ENCODE assay signal across 8 cellular contexts in genomic region chr14:22870811-22871199, GRCh38. TPM values are rescaled to one million over a fixed set of nuclear protein-coding genes. Genes with fewer than 3 reads are reported as not detected.
DNase-seq lines count a peak whose midpoint lies in the region; ATAC-seq and TF ChIP-seq lines count a peak whose summit lies in the region.

No MANE protein-coding gene starts in this region.

- H2AK5ac ChIP-seq in mesendoderm (ENCODE audit: low read length) = no peak overlapping the region

- H3K27ac ChIP-seq in body of pancreas (peak overlapping the region; percentile 90 to 99 (median 96)), mesendoderm (ENCODE audit: low read depth, low read length) (peak overlapping the region; percentile 66)

- WGBS in body of pancreas, 2 donors = 0% methylated on average over 1 of the region's 1 CpG
- no CpG with 5 or more reads among the region's 1 CpG for WGBS in mesendoderm (ENCODE audit: extremely low coverage, insufficient coverage, low lambda C conversion rate)

- H3K79me2 ChIP-seq in mesendoderm (ENCODE audit: control insufficient read depth, insufficient read depth, low read length) = no peaks in the 10 kb centered on the region

- CTCF ChIA-PET in Caco-2 (lab: Charles Lee) = interaction anchor here (0.5 to 1.9 kb wide), 9 partner anchors 11 to 52 kb away, joined by 3 to 10 read pairs (median 5); no protein-coding TSS in a partner anchor
- CTCF ChIA-PET in GM10248 (lab: Yijun Ruan, JAX) = interaction anchor here (0.6 to 7.9 kb wide), 16 partner anchors 12 to 479 kb away, joined by 3 to 196 read pairs (median 4); partner anchors contain the start of genes AJUBA, PRMT5, RBM23 and REM2

- no peak overlapping the region for H4K8ac ChIP-seq in mesendoderm (ENCODE audit: low read depth, low read length)

- H3K18ac ChIP-seq in mesendoderm (ENCODE audit: low read length) = no peak overlapping the region

- H3K27ac Mint-ChIP-seq in Caco-2 (ENCODE audit: unreplicated experiment) = peak overlapping the region; percentile 87

- H3K36me3 ChIP-seq in Caco-2 (ENCODE audit: control insufficient read depth, insufficient read depth, low read length) (peaks cover 7% of the 10 kb centered on the region; the same call in 1 of the 2 replicates), body of pancreas (replicated peaks in 1 of 2; ENCODE audit: insufficient read depth in 1 of 2, low read depth in 2 of 2) (peaks cover 4 to 10% of the 10 kb centered on the region in 2 donors), mesendoderm (ENCODE audit: control insufficient read depth, insufficient read depth, low read length) (peaks cover 8% of the 10 kb centered on the region)

- H4K5ac ChIP-seq in mesendoderm (ENCODE audit: low read length) = no peak overlapping the region

- peaks cover 8% of the 10 kb centered on the region for H3K4me1 Mint-ChIP-seq in Caco-2 (ENCODE audit: low read depth, unreplicated experiment)

- TF ChIP-seq POLR2A in body of pancreas (IDR thresholded peaks at IDR 0.05) = no peak

- H3K56ac ChIP-seq in mesendoderm (ENCODE audit: low read length) = peak overlapping the region; percentile 12

- H3K27me3 Mint-ChIP-seq in Caco-2 (ENCODE audit: insufficient read depth, unreplicated experiment) = no peaks in the 10 kb centered on the region

- ATAC-seq in GM21576 (IDR thresholded peaks at IDR 0.05; ENCODE audit: unreplicated experiment) (peak; percentile 44), body of pancreas (no peak)

- H2BK120ac ChIP-seq in mesendoderm (ENCODE audit: low read depth, low read length) = no peak overlapping the region

- peak overlapping the region; percentile 28 for H3K4me2 ChIP-seq in mesendoderm (ENCODE audit: low read length)

- POLR2A ChIA-PET in Caco-2 (lab: Charles Lee) (interaction anchor here (0.5 to 1.6 kb wide), 6 partner anchors 11 to 282 kb away, joined by 3 to 11 read pairs (median 5); partner anchors contain the start of genes DAD1 and PRMT5), GM10248 (lab: Yijun Ruan, JAX) (interaction anchor here (0.7 kb wide), 1 partner anchor 12 kb away, joined by 3 read pairs; no protein-coding TSS in a partner anchor)

- intact Hi-C loops in Caco-2 (cut with micrococcal nuclease; ENCODE audit: unreplicated experiment) = loop anchor here (5.0 kb wide), 3 partner anchors 46 to 309 kb away; partner anchors contain the start of genes AJUBA and RBM23
- intact Hi-C loops in body of pancreas (cut with DNase I) = no loop called here

- peaks cover 9% of the 10 kb centered on the region; the same call in 1 of the 2 replicates for H3K4me1 ChIP-seq in Caco-2
- peaks cover 27% of the 10 kb centered on the region for H3K4me1 ChIP-seq in body of pancreas
- H3K4me1 ChIP-seq in mesendoderm (ENCODE audit: control insufficient read depth, low read depth, low read length) = no peaks in the 10 kb centered on the region

- BruUV-seq in Caco-2 (replicated peaks; lab: Mats Ljungman, UMichigan) = no TSS peak

- H3K27me3 ChIP-seq in Caco-2 (replicated peaks; ENCODE audit: control insufficient read depth, insufficient read depth, low read length) (no peaks in the 10 kb centered on the region), body of pancreas (no peaks in the 10 kb centered on the region), mesendoderm (ENCODE audit: insufficient read depth, low read length, poor library complexity) (no peaks in the 10 kb centered on the region)

- H3K23ac ChIP-seq in mesendoderm (ENCODE audit: low read length) = no peak overlapping the region

- no peak overlapping the region for H3K4ac ChIP-seq in mesendoderm (ENCODE audit: low read depth, low read length)

- DNase-seq in Caco-2 (no peak), body of pancreas (no peak), mesendoderm (no peak), inferior parietal cortex (ENCODE audit: extremely low spot score) (no peak), GM10248 (ENCODE audit: extremely low spot score) (no peak), DMS 273 (lab: John Stamatoyannopoulos, UW; ENCODE audit: unreplicated experiment) (no peak)
- no peak for DNase-seq in Jurkat, Clone E6-1 (ENCODE audit: low read depth, low spot score)

- H3K4me3 ChIP-seq in Caco-2 (ENCODE audit: low read depth, low read length) (peak overlapping the region; percentile 91), body of pancreas (no peak overlapping the region), mesendoderm (ENCODE audit: low read length) (no peak overlapping the region)
- peak overlapping the region; percentile 83 for H3K4me3 ChIP-seq in Jurkat, Clone E6-1 (ENCODE audit: low read length)

- H3K9ac ChIP-seq in mesendoderm (ENCODE audit: low read length) = no peak overlapping the region

- H3K9me3 ChIP-seq in Caco-2 = no peaks in the 10 kb centered on the region
- H3K9me3 ChIP-seq in body of pancreas = no peaks in the 10 kb centered on the region

- no peaks in the 10 kb centered on the region for H3K9me3 Mint-ChIP-seq in Caco-2 (ENCODE audit: unreplicated experiment)

- H3K4me3 Mint-ChIP-seq in Caco-2 (ENCODE audit: unreplicated experiment) = peak overlapping the region; percentile 82

- peak overlapping the region; percentile 61 for H2BK5ac ChIP-seq in mesendoderm (ENCODE audit: low read length)

- no peak overlapping the region for H2BK15ac ChIP-seq in mesendoderm (replicated peaks; ENCODE audit: low read depth)

- TF ChIP-seq CTCF in Caco-2 (IDR thresholded peaks at IDR 0.05; ENCODE audit: insufficient read depth in 1 of 2, low read depth in 1 of 2, low read length in 1 of 2, severe bottlenecking in 1 of 2, unreplicated experiment in 1 of 2) = no peak
- no peak for TF ChIP-seq CTCF in body of pancreas (IDR thresholded peaks at IDR 0.05)
- no peak for TF ChIP-seq CTCF in GM10248 (IDR thresholded peaks at IDR 0.05; ENCODE audit: control extremely low read depth, extremely low read depth, low read depth, missing control alignments)

- H3K79me1 ChIP-seq in mesendoderm (ENCODE audit: low read length) = peaks cover 2% of the 10 kb centered on the region

- peaks cover 15% of the 10 kb centered on the region for H3K36me3 Mint-ChIP-seq in Caco-2 (ENCODE audit: insufficient read depth, unreplicated experiment)

RNA-seq across cellular contexts. Expression of gene LRP10, which starts 0.7 kb away (rescaled TPM):
- total RNA-seq in Caco-2 (2022) (29.6 and 34.0 TPM in 2 replicates), body of pancreas (10 to 100 TPM; 47.8 to 83.0 TPM)
- polyA plus RNA-seq in Jurkat, Clone E6-1 (2012; ENCODE audit: insufficient read depth, insufficient read length) = 15.2 TPM
- polyA plus RNA-seq in mesendoderm (2013, experiment 1 of 2) = 11.7 TPM
- polyA plus RNA-seq in mesendoderm (2013, experiment 2 of 2) = 11.5 TPM

RNA-seq across cellular contexts. Expression of gene REM2, which starts 12.2 kb away (rescaled TPM):
- total RNA-seq in Caco-2 (2022) (0.41 and 0.44 TPM in 2 replicates), body of pancreas (not detected)
- polyA plus RNA-seq in Jurkat, Clone E6-1 (2012; ENCODE audit: insufficient read depth, insufficient read length) = not detected
- 1.1 TPM for polyA plus RNA-seq in mesendoderm (2013, experiment 1 of 2)
- 1.2 TPM for polyA plus RNA-seq in mesendoderm (2013, experiment 2 of 2)

RNA-seq across cellular contexts. Expression of gene MMP14, which starts 34.4 kb away (rescaled TPM):
- 57.2 and 62.9 TPM in 2 replicates for total RNA-seq in Caco-2 (2022)
- 1.6 TPM for polyA plus RNA-seq in Jurkat, Clone E6-1 (2012; ENCODE audit: insufficient read depth, insufficient read length)
- total RNA-seq in body of pancreas = 10 to 100 TPM; 55.3 to 65.3 TPM
- polyA plus RNA-seq in mesendoderm (2013, experiment 1 of 2) = 188 TPM
- polyA plus RNA-seq in mesendoderm (2013, experiment 2 of 2) = 174 TPM

RNA-seq across cellular contexts. Expression of gene MRPL52, which starts 41.1 kb away (rescaled TPM):
- total RNA-seq in Caco-2 (2022) (149 TPM in 2 replicates), body of pancreas (10 to 100 TPM; 29.3 to 45.1 TPM)
- 384 TPM for polyA plus RNA-seq in Jurkat, Clone E6-1 (2012; ENCODE audit: insufficient read depth, insufficient read length)
- polyA plus RNA-seq in mesendoderm (2013, experiment 1 of 2) = 355 TPM
- 362 TPM for polyA plus RNA-seq in mesendoderm (2013, experiment 2 of 2)

RNA-seq across cellular contexts. Expression of gene RBM23, which starts 48.1 kb away (rescaled TPM):
- 67.0 and 70.0 TPM in 2 replicates for total RNA-seq in Caco-2 (2022)
- polyA plus RNA-seq in Jurkat, Clone E6-1 (2012; ENCODE audit: insufficient read depth, insufficient read length) = 58.3 TPM
- total RNA-seq in body of pancreas = 100 to 1,000 TPM in 1 of 2 donors, 10 to 100 TPM in 1; 39.4 to 219 TPM
- 47.3 TPM for polyA plus RNA-seq in mesendoderm (2013, experiment 1 of 2)
- 49.8 TPM for polyA plus RNA-seq in mesendoderm (2013, experiment 2 of 2)

Comparison
In these comparisons a context has a peak if more than half of its experiments do, and no peak if none do; other contexts are left out.
1. H3K4me3 ChIP-seq: peak in Caco-2 (single experiment) and Jurkat, Clone E6-1 (single experiment); none in body of pancreas (0 of 2) and mesendoderm (single experiment).